In the genomic region with DNA sequence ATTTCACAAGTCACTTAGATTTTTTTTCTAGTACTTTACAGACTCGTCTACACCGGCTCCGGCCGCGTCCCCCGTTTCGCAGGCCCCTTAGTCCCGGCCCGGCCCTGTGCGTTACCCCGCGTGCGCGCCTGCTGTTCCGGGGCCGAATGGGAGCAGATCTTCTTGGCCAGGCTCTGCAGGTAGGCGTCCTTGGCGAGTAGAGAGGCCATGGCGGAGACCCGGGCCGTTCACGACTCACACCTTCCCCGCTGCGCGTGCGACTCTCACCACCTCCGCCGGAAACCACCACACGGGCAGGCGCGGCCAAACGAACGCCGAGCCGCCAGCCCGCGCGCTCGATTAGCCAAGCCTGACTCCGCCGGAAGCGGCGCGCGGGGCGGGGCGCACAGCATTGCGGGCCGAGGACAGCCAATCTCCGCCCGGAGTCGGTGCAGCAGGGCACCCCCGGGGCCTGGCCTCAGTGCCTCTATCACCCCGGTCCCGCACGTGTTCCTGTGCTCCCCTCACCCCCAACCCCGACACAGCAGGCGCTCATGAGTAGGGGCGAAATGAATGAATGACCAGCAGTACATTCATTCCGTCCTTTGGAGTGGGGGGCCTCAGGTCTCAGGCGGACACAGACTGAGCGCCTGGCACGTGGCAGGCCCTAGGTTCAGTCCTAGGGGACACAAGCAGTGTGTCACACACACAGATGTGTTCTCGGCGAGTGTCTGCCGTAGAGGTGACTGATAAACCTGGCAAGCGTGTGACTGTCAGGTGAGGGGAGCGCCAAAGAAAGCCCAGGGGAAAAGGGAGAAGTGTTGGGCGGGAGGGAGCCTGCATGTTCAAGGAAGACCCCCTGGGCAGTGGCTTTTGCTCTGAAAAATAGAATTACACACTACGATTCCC, we compare ENCODE assay signal across 1 cellular context.
A peak's percentile ranks its signal among the peaks of the same experiment; 100 is the strongest.
TF ChIP-seq lines count a peak whose summit lies in the region.

SURF6 (minus strand) TSS at position 265 of the 888 bp plus-strand sequence; CDS start at position 209, 56 bp downstream.

TF ChIP-seq in WTC11, 78 proteins besides CTCF, POLR2A, EP300 and RAD21 (continued from another document):
- TF ChIP-seq ZBTB43 (CRISPR knock-in tag; IDR thresholded peaks at IDR 0.05) (peak; percentile 98), KAT7 (CRISPR knock-in tag; IDR thresholded peaks at IDR 0.05; ENCODE audit: borderline replicate concordance) (peak; percentile 89; the same call in 1 of the 2 replicates), PRRX2 (CRISPR knock-in tag; IDR thresholded peaks at IDR 0.05) (no peak), ETV6 (CRISPR knock-in tag; IDR thresholded peaks at IDR 0.05) (peak; percentile 97), TEAD4 (CRISPR knock-in tag; IDR thresholded peaks at IDR 0.05) (no peak), SMAD3 (CRISPR knock-in tag; IDR thresholded peaks at IDR 0.05; ENCODE audit: borderline replicate concordance) (no peak; the same call in 1 of the 2 replicates), ZNF232 (CRISPR knock-in tag; IDR thresholded peaks at IDR 0.05) (peak; percentile 80; the same call in 1 of the 2 replicates), ZSCAN18 (CRISPR knock-in tag; IDR thresholded peaks at IDR 0.05) (no peak), MLX (CRISPR knock-in tag; IDR thresholded peaks at IDR 0.05) (no peak), FOXP1 (CRISPR knock-in tag; IDR thresholded peaks at IDR 0.05; ENCODE audit: borderline replicate concordance) (peak; percentile 94), JAZF1 (CRISPR knock-in tag; IDR thresholded peaks at IDR 0.05) (no peak)
- TF ChIP-seq, protein P1, sequence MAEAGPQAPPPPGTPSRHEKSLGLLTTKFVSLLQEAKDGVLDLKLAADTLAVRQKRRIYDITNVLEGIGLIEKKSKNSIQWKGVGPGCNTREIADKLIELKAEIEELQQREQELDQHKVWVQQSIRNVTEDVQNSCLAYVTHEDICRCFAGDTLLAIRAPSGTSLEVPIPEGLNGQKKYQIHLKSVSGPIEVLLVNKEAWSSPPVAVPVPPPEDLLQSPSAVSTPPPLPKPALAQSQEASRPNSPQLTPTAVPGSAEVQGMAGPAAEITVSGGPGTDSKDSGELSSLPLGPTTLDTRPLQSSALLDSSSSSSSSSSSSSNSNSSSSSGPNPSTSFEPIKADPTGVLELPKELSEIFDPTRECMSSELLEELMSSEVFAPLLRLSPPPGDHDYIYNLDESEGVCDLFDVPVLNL (CRISPR knock-in tag; IDR thresholded peaks at IDR 0.05; ENCODE audit: borderline replicate concordance, low read depth), result 0 out of 2 replicates have a peak, but pooled peaks have one; percentile 34
